In the genomic region with DNA sequence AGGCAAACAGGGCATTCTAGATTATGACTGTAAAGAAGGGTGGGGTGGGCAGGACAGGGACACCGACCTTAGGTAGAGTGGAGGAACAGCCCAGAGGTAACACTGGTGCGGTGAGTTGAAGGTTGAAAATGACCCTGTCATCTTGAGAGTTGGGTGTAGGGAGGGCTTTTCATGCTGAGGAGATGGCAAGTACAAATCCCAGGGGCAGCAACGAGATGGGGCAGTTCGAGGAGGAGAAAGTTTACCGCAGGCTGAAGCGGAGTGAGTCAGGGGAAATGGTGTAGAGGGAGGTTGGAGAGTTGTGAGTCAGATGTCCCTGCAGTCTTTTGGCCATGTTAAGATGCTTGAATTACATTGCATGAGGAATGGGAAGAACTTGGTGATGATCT, we compare ENCODE assay signal across 10 cellular contexts.
DNase-seq lines count a peak whose midpoint lies in the region; ATAC-seq and TF ChIP-seq lines count a peak whose summit lies in the region.
"Had no signal": no experiment of that assay in that cellular context is flagged by ENCODE, and none has a peak within 500 bp of the region (broad histone marks: within the 10 kb centered on the region; RNA-seq: fewer than 3 reads in every experiment).

No MANE protein-coding gene starts in this region.

- H3K27ac ChIP-seq in dorsolateral prefrontal cortex, result no peak overlapping the region

- H3K36me3 Mint-ChIP-seq in neural crest cell (ENCODE audit: low read depth), result peaks cover 27% of the 10 kb centered on the region

- no peaks in the 10 kb centered on the region for H3K27me3 Mint-ChIP-seq in neural crest cell (ENCODE audit: low read depth)
- H3K27me3 Mint-ChIP-seq: activated naive CD4-positive, alpha-beta T cell treated with anti-CD3 and anti-CD28 coated beads, Interleukin-2, amount 50 U/mL, for 24 hours had no signal

- no peak overlapping the region for H3K4me3 Mint-ChIP-seq in neural crest cell
- H3K4me3 Mint-ChIP-seq: activated naive CD4-positive, alpha-beta T cell treated with anti-CD3 and anti-CD28 coated beads, Interleukin-2, amount 50 U/mL, for 24 hours had no signal

- TF ChIP-seq CTCF in GM13976 (IDR thresholded peaks at IDR 0.05; ENCODE audit: borderline replicate concordance, control extremely low read depth, extremely low read depth, insufficient read depth, missing control alignments) (no peak), astrocyte of the cerebellum (IDR thresholded peaks at IDR 0.05; ENCODE audit: low read depth, low read length, missing control alignments) (no peak), neural crest cell (conservative IDR thresholded peaks at IDR 0.05) (no peak), dorsolateral prefrontal cortex (IDR thresholded peaks at IDR 0.05 in 54 of 56, conservative IDR thresholded peaks at IDR 0.05 in 2 of 56; ENCODE audit: low read depth in 1 of 56, partially characterized antibody in 56 of 56) (no peak)

- in situ Hi-C loops in GM13976 (cut with MboI; ENCODE audit: low sequenced_read_pairs, unreplicated experiment), result no loop called here
- in situ Hi-C loops in astrocyte of the cerebellum (cut with HindIII; ENCODE audit: low sequenced_read_pairs), result no loop called here

- no peaks in the 10 kb centered on the region for H3K27me3 ChIP-seq in dorsolateral prefrontal cortex

- H3K4me1 Mint-ChIP-seq in neural crest cell, result peaks cover 24% of the 10 kb centered on the region

- intact Hi-C loops in dorsolateral prefrontal cortex (cut with DNase I), result no loop called here

- no peak overlapping the region for H3K4me3 ChIP-seq in astrocyte of the cerebellum (ENCODE audit: low read depth, low read length)
- no peak overlapping the region for H3K4me3 ChIP-seq in dorsolateral prefrontal cortex

- no peak for ATAC-seq in GM18498 (IDR thresholded peaks at IDR 0.05; ENCODE audit: unreplicated experiment)
- ATAC-seq: left colon had no signal

- DNase-seq in GM13976 (ENCODE audit: low spot score) (peak; percentile 47), HPDE6-E6E7 (ENCODE audit: extremely low spot score) (peak; percentile 66), astrocyte of the cerebellum (ENCODE audit: low read depth) (peak; percentile 53), neural crest cell (ENCODE audit: low read depth, low spot score) (no peak), NCI-H510A (lab: John Stamatoyannopoulos, UW) (no peak), NCI-H2171 (lab: John Stamatoyannopoulos, UW) (no peak), dorsolateral prefrontal cortex (no peak)
- DNase-seq: left colon had no signal

- peaks cover 5% of the 10 kb centered on the region for H3K9me3 Mint-ChIP-seq in neural crest cell

- peak overlapping the region; percentile 14 for H3K27ac Mint-ChIP-seq in neural crest cell (ENCODE audit: unreplicated experiment)

Comparison
In these comparisons a context has a peak if more than half of its experiments do, and no peak if none do; other contexts are left out.
1. DNase-seq: peak in GM13976 (single experiment), HPDE6-E6E7 (single experiment) and astrocyte of the cerebellum (single experiment); none in neural crest cell (single experiment), NCI-H510A (single experiment), NCI-H2171 (single experiment) and dorsolateral prefrontal cortex (0 of 10).